In genomic region chr5:123746683-123747360, GRCh38 we compare ENCODE assay signal across 21 cellular contexts.
DNase-seq lines count a peak whose midpoint lies in the region; ATAC-seq and TF ChIP-seq lines count a peak whose summit lies in the region.
"Had no signal": no experiment of that assay in that cellular context is flagged by ENCODE, and none has a peak within 500 bp of the region (broad histone marks: within the 10 kb centered on the region; RNA-seq: fewer than 3 reads in every experiment).

No MANE protein-coding gene starts in this region.

- H3K27me3 ChIP-seq in GM23338 (ENCODE audit: insufficient read depth) (no peaks in the 10 kb centered on the region), SU-DHL-6 (ENCODE audit: low read length) (no peaks in the 10 kb centered on the region), neural progenitor cell (no peaks in the 10 kb centered on the region)
- no peaks in the 10 kb centered on the region for H3K27me3 ChIP-seq in naive thymus-derived CD4-positive, alpha-beta T cell (ENCODE audit: control insufficient read depth in 2 of 2, insufficient read depth in 2 of 2, low read length in 2 of 2)
- H3K27me3 ChIP-seq: BLaER1 treated with 17β-estradiol and CSF1 and Interleukin-3, amounts not matched to agents 10 nM and 100 nM; Peyer's patch had no signal

- DNase-seq in GM23338 (ENCODE audit: low spot score) = no peak
- no peak for DNase-seq in endothelial cell (ENCODE audit: low spot score)
- no peak for DNase-seq in neural progenitor cell (ENCODE audit: low spot score)
- no peak for DNase-seq in activated CD4-positive, alpha-beta T cell treated with anti-CD3 and anti-CD28 coated beads for 36 hours
- DNase-seq in GM20000 (ENCODE audit: low spot score) = no peak
- no peak for DNase-seq in naive thymus-derived CD4-positive, alpha-beta T cell
- DNase-seq: 8988T, DMS79 treated with DMSO at 0.1 percent for 48 hours, H9, NCI-H1436, NCI-H2029, NCI-H510A, NCI-H774, Peyer's patch, Right ventricle myocardium superior had no signal

- H3K4me1 Mint-ChIP-seq in GM23338 = peaks cover 18% of the 10 kb centered on the region
- peaks cover 13% of the 10 kb centered on the region for H3K4me1 Mint-ChIP-seq in endothelial cell (ENCODE audit: unreplicated experiment)
- H3K4me1 Mint-ChIP-seq in neural progenitor cell = peaks cover 36% of the 10 kb centered on the region
- H3K4me1 Mint-ChIP-seq in activated CD4-positive, alpha-beta T cell treated with anti-CD3 and anti-CD28 coated beads for 36 hours = no peaks in the 10 kb centered on the region
- H3K4me1 Mint-ChIP-seq in naive thymus-derived CD4-positive, alpha-beta T cell = no peaks in the 10 kb centered on the region

- H3K9me2 ChIP-seq in GM23338 (ENCODE audit: insufficient read depth) = no peaks in the 10 kb centered on the region
- no peaks in the 10 kb centered on the region for H3K9me2 ChIP-seq in SU-DHL-6 (replicated peaks; ENCODE audit: insufficient read depth, low read length)

- H3F3A ChIP-seq in GM23338 (replicated peaks; ENCODE audit: low read depth) = no peaks in the 10 kb centered on the region
- H3F3A ChIP-seq in SU-DHL-6 (ENCODE audit: insufficient read depth) = no peaks in the 10 kb centered on the region
- H3F3A ChIP-seq in neural progenitor cell (ENCODE audit: low read depth) = peaks cover 8% of the 10 kb centered on the region

- POLR2A ChIA-PET in activated CD4-positive, alpha-beta T cell treated with anti-CD3 and anti-CD28 coated beads for 36 hours (lab: Charles Lee) = no interaction called here
- POLR2A ChIA-PET in naive thymus-derived CD4-positive, alpha-beta T cell (lab: Charles Lee) = no interaction called here

- H3K9me3 ChIP-seq in SU-DHL-6 (ENCODE audit: insufficient read depth, low read length) (no peaks in the 10 kb centered on the region), neural progenitor cell (ENCODE audit: low read depth) (no peaks in the 10 kb centered on the region)
- H3K9me3 ChIP-seq in naive thymus-derived CD4-positive, alpha-beta T cell (ENCODE audit: control insufficient read depth in 2 of 3, low read length in 3 of 3) = no peaks in the 10 kb centered on the region
- H3K9me3 ChIP-seq: BLaER1 treated with 17β-estradiol and CSF1 and Interleukin-3, amounts not matched to agents 10 nM and 100 nM; Peyer's patch had no signal

- H3K4me3 Mint-ChIP-seq in GM23338 (no peak overlapping the region), endothelial cell (ENCODE audit: unreplicated experiment) (no peak overlapping the region), neural progenitor cell (no peak overlapping the region)
- no peak overlapping the region for H3K4me3 Mint-ChIP-seq in activated CD4-positive, alpha-beta T cell treated with anti-CD3 and anti-CD28 coated beads for 36 hours
- no peak overlapping the region for H3K4me3 Mint-ChIP-seq in naive thymus-derived CD4-positive, alpha-beta T cell
- H3K4me3 Mint-ChIP-seq: H9 had no signal

- no peak overlapping the region for H3K27ac Mint-ChIP-seq in GM23338
- H3K27ac Mint-ChIP-seq in endothelial cell (ENCODE audit: unreplicated experiment) = peak overlapping the region; percentile 27
- H3K27ac Mint-ChIP-seq in neural progenitor cell = peak overlapping the region; percentile 62
- no peak overlapping the region for H3K27ac Mint-ChIP-seq in activated CD4-positive, alpha-beta T cell treated with anti-CD3 and anti-CD28 coated beads for 36 hours
- H3K27ac Mint-ChIP-seq in naive thymus-derived CD4-positive, alpha-beta T cell = no peak overlapping the region
- H3K27ac Mint-ChIP-seq: H9 had no signal

- H3K4me2 ChIP-seq in GM23338 (no peak overlapping the region), SU-DHL-6 (ENCODE audit: low read depth, low read length, poor library complexity, severe bottlenecking) (no peak overlapping the region), neural progenitor cell (no peak overlapping the region)
- H3K4me2 ChIP-seq: BLaER1 treated with 17β-estradiol and CSF1 and Interleukin-3, amounts not matched to agents 10 nM and 100 nM had no signal

- H3K9ac ChIP-seq in SU-DHL-6 (ENCODE audit: low read length) (no peak overlapping the region), neural progenitor cell (no peak overlapping the region)
- H3K9ac ChIP-seq: BLaER1 treated with 17β-estradiol and CSF1 and Interleukin-3, amounts not matched to agents 10 nM and 100 nM had no signal

- no peak overlapping the region for H3K4me3 ChIP-seq in GM23338
- H3K4me3 ChIP-seq in SU-DHL-6 (ENCODE audit: insufficient read depth, low read length, poor library complexity, severe bottlenecking) = no peak overlapping the region
- no peak overlapping the region for H3K4me3 ChIP-seq in neural progenitor cell
- no peak overlapping the region for H3K4me3 ChIP-seq in naive thymus-derived CD4-positive, alpha-beta T cell (ENCODE audit: low read length)
- H3K4me3 ChIP-seq: BLaER1 treated with 17β-estradiol and CSF1 and Interleukin-3, amounts not matched to agents 10 nM and 100 nM; K562; Peyer's patch; SK-N-MC had no signal

- no peaks in the 10 kb centered on the region for H3K79me2 ChIP-seq in GM23338 (replicated peaks; ENCODE audit: insufficient read depth)
- no peaks in the 10 kb centered on the region for H3K79me2 ChIP-seq in SU-DHL-6 (ENCODE audit: insufficient read depth, low read length)
- H3K79me2 ChIP-seq in neural progenitor cell (ENCODE audit: low read depth) = no peaks in the 10 kb centered on the region

- no peak for ATAC-seq in GM23338
- ATAC-seq in activated CD4-positive, alpha-beta T cell treated with anti-CD3 and anti-CD28 coated beads for 36 hours = no peak
- ATAC-seq in GM18907 (IDR thresholded peaks at IDR 0.05; ENCODE audit: unreplicated experiment) = no peak
- no peak for ATAC-seq in naive thymus-derived CD4-positive, alpha-beta T cell
- ATAC-seq: K562 had no signal

- H3K36me3 ChIP-seq in GM23338 (ENCODE audit: insufficient read depth) (no peaks in the 10 kb centered on the region), SU-DHL-6 (ENCODE audit: low read length) (no peaks in the 10 kb centered on the region), neural progenitor cell (no peaks in the 10 kb centered on the region)
- no peaks in the 10 kb centered on the region for H3K36me3 ChIP-seq in naive thymus-derived CD4-positive, alpha-beta T cell (ENCODE audit: control insufficient read depth in 2 of 3, insufficient read depth in 3 of 3, low read length in 3 of 3)
- H3K36me3 ChIP-seq: BLaER1 treated with 17β-estradiol and CSF1 and Interleukin-3, amounts not matched to agents 10 nM and 100 nM; Peyer's patch had no signal

- no peak for TF ChIP-seq CTCF in GM23338 (conservative IDR thresholded peaks at IDR 0.05; ENCODE audit: low read depth in 2 of 2)
- TF ChIP-seq CTCF in SU-DHL-6 (IDR thresholded peaks at IDR 0.05; ENCODE audit: insufficient read depth, low read length, poor library complexity, severe bottlenecking) = no peak
- TF ChIP-seq CTCF in endothelial cell (IDR thresholded peaks at IDR 0.05; ENCODE audit: unreplicated experiment) = no peak
- TF ChIP-seq CTCF in neural progenitor cell (IDR thresholded peaks at IDR 0.05) = no peak
- TF ChIP-seq CTCF in GM20000 (IDR thresholded peaks at IDR 0.05; ENCODE audit: extremely low read depth, missing control alignments) = no peak

- intact Hi-C loops in activated CD4-positive, alpha-beta T cell treated with anti-CD3 and anti-CD28 coated beads for 36 hours (cut with DNase I, micrococcal nuclease) = no loop called here
- intact Hi-C loops in naive thymus-derived CD4-positive, alpha-beta T cell (cut with micrococcal nuclease) = no loop called here

- H3K4me1 ChIP-seq in GM23338 (ENCODE audit: insufficient read depth) (peaks cover 11% of the 10 kb centered on the region), neural progenitor cell (peaks cover 9% of the 10 kb centered on the region)
- no peaks in the 10 kb centered on the region for H3K4me1 ChIP-seq in naive thymus-derived CD4-positive, alpha-beta T cell (ENCODE audit: control insufficient read depth in 2 of 2, insufficient read depth in 2 of 2, low read length in 2 of 2)
- H3K4me1 ChIP-seq: BLaER1 treated with 17β-estradiol and CSF1 and Interleukin-3, amounts not matched to agents 10 nM and 100 nM; Peyer's patch had no signal

- H3K36me3 Mint-ChIP-seq in GM23338 (ENCODE audit: low read depth) (peaks cover 3% of the 10 kb centered on the region; the same call in 1 of the 3 replicates), endothelial cell (ENCODE audit: low read depth, unreplicated experiment) (no peaks in the 10 kb centered on the region), neural progenitor cell (no peaks in the 10 kb centered on the region)
- no peaks in the 10 kb centered on the region for H3K36me3 Mint-ChIP-seq in activated CD4-positive, alpha-beta T cell treated with anti-CD3 and anti-CD28 coated beads for 36 hours (ENCODE audit: low read depth)
- H3K36me3 Mint-ChIP-seq in naive thymus-derived CD4-positive, alpha-beta T cell = no peaks in the 10 kb centered on the region

- H3K9me3 Mint-ChIP-seq in GM23338 (no peaks in the 10 kb centered on the region), endothelial cell (ENCODE audit: unreplicated experiment) (no peaks in the 10 kb centered on the region), neural progenitor cell (peaks cover 5% of the 10 kb centered on the region)
- H3K9me3 Mint-ChIP-seq in activated CD4-positive, alpha-beta T cell treated with anti-CD3 and anti-CD28 coated beads for 36 hours (ENCODE audit: low read depth) = peaks cover 2% of the 10 kb centered on the region
- H3K9me3 Mint-ChIP-seq in naive thymus-derived CD4-positive, alpha-beta T cell = peaks cover 0 to 2% (median 0%) of the 10 kb centered on the region in 11 donors
- H3K9me3 Mint-ChIP-seq: H9 had no signal

- CTCF ChIA-PET in activated CD4-positive, alpha-beta T cell treated with anti-CD3 and anti-CD28 coated beads for 36 hours (lab: Charles Lee) = interaction anchor here (0.7 to 1.2 kb wide), 2 partner anchors 9 to 10 kb away, joined by 3 to 4 read pairs; no protein-coding TSS in a partner anchor
- CTCF ChIA-PET in naive thymus-derived CD4-positive, alpha-beta T cell (lab: Charles Lee) = no interaction called here

- no peaks in the 10 kb centered on the region for H4K20me1 ChIP-seq in GM23338 (replicated peaks; ENCODE audit: insufficient read depth)
- H4K20me1 ChIP-seq in SU-DHL-6 (ENCODE audit: low read depth, low read length) = no peaks in the 10 kb centered on the region
- H4K20me1 ChIP-seq in neural progenitor cell (ENCODE audit: low read depth) = no peaks in the 10 kb centered on the region
- H4K20me1 ChIP-seq: BLaER1 treated with 17β-estradiol and CSF1 and Interleukin-3, amounts not matched to agents 10 nM and 100 nM had no signal

- no peaks in the 10 kb centered on the region for H3K27me3 Mint-ChIP-seq in GM23338 (ENCODE audit: insufficient read depth, low read depth, poor library complexity)
- H3K27me3 Mint-ChIP-seq in endothelial cell (ENCODE audit: unreplicated experiment) = peaks cover 2% of the 10 kb centered on the region
- H3K27me3 Mint-ChIP-seq in neural progenitor cell (ENCODE audit: insufficient read depth, low read depth) = no peaks in the 10 kb centered on the region
- no peaks in the 10 kb centered on the region for H3K27me3 Mint-ChIP-seq in activated CD4-positive, alpha-beta T cell treated with anti-CD3 and anti-CD28 coated beads for 36 hours
- H3K27me3 Mint-ChIP-seq in naive thymus-derived CD4-positive, alpha-beta T cell = peaks cover 0 to 5% (median 0%) of the 10 kb centered on the region in 5 donors

- no peak overlapping the region for H3K27ac ChIP-seq in GM23338 (ENCODE audit: low read depth)
- H3K27ac ChIP-seq in SU-DHL-6 (ENCODE audit: low read depth, low read length) = no peak overlapping the region
- no peak overlapping the region for H3K27ac ChIP-seq in neural progenitor cell
- no peak overlapping the region for H3K27ac ChIP-seq in naive thymus-derived CD4-positive, alpha-beta T cell (ENCODE audit: low read depth, low read length)
- H3K27ac ChIP-seq: BLaER1 treated with 17β-estradiol and CSF1 and Interleukin-3, amounts not matched to agents 10 nM and 100 nM; HL-60; Peyer's patch; SK-N-MC had no signal

- peak overlapping the region; percentile 94 for H2AFZ ChIP-seq in GM23338
- peak overlapping the region; percentile 9 for H2AFZ ChIP-seq in SU-DHL-6 (ENCODE audit: low read depth, low read length, severe bottlenecking)
- H2AFZ ChIP-seq in neural progenitor cell (replicated peaks) = peak overlapping the region; percentile 93

Comparison
In these comparisons a context has a peak if more than half of its experiments do, and no peak if none do; other contexts are left out.
1. H2AFZ ChIP-seq: peak in every context shown above with its lines; median percentile 94 in GM23338; 93 in neural progenitor cell; 9 in SU-DHL-6.
2. H3K27ac Mint-ChIP-seq: peak in endothelial cell (single experiment) and neural progenitor cell (single experiment); none in GM23338 (single experiment), activated CD4-positive, alpha-beta T cell treated with anti-CD3 and anti-CD28 coated beads for 36 hours (single experiment) and naive thymus-derived CD4-positive, alpha-beta T cell (0 of 9).